In the genomic region with DNA sequence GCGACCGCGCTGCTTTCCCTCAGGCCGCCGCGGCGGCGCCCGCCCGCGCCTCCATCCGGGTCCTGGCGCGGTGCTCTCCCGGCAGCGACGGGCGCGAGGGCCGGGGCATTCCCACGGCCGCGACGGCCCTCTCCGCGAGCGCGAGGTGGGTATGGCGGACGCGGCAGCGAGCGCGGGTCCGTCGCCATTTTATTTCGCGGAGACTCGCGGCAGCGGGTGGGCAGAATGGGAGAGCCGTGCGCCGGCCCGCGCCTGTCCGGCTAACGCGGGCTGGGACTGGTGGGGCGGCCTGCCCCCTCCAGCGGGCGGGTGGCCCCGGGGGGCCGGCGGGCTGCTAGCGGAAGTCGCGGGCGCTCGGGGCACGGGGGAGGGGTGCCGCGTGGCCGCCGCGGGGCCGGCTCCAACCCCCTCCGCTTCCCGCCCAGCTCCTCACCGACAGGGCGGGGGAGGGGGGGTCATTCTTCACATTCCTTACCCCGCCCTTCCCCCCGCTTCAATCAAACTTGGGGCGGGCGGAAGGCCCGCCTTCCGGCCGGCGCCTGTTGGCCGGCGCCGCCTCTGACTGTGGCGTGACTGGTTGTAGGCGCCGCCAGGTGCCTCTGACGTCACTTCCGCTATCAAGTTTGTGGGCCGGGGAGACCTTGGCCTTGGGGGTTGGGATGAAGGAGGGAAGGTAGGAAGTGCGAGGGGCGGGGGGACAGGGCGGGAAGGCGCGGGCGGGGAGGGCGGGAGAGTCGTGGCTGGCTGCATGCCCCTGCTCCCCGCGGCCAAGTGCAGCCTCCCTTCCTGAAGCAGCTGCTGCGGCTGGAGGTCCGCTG, we compare ENCODE assay signal across 8 cellular contexts.
DNase-seq lines count a peak whose midpoint lies in the region; ATAC-seq and TF ChIP-seq lines count a peak whose summit lies in the region.

No MANE protein-coding gene starts in this region.

- H3K4me1 Mint-ChIP-seq in activated T-helper 2 cell treated with anti-CD3 and anti-CD28 coated beads, Interferon-gamma antibody, Interleukin-2, Interleukin-4, amounts not matched to agents 10 μg/mL and 5 μg/mL and 100 μg/mL, durations not matched to agents 14 hours and 24 hours and 36 hours (ENCODE audit: low read depth): peaks cover 44% of the 10 kb centered on the region
- H3K4me1 Mint-ChIP-seq in natural killer cell: peaks cover 45 to 53% of the 10 kb centered on the region in 2 donors

- peak overlapping the region; percentile 84 for H3K27ac Mint-ChIP-seq in activated T-helper 2 cell treated with anti-CD3 and anti-CD28 coated beads, Interferon-gamma antibody, Interleukin-2, Interleukin-4, amounts not matched to agents 10 μg/mL and 5 μg/mL and 100 μg/mL, durations not matched to agents 14 hours and 24 hours and 36 hours
- peak overlapping the region; percentile 92 to 94 for H3K27ac Mint-ChIP-seq in natural killer cell

- H3K4me3 Mint-ChIP-seq in activated T-helper 2 cell treated with anti-CD3 and anti-CD28 coated beads, Interferon-gamma antibody, Interleukin-2, Interleukin-4, amounts not matched to agents 10 μg/mL and 5 μg/mL and 100 μg/mL, durations not matched to agents 14 hours and 24 hours and 36 hours (ENCODE audit: low read depth): peak overlapping the region; percentile 88
- peak overlapping the region; percentile 88 for H3K4me3 Mint-ChIP-seq in natural killer cell

- peak; percentile 100 for DNase-seq in EL
- peak; percentile 59 for DNase-seq in GOT3 (lab: John Stamatoyannopoulos, UW)
- peak; percentile 98 for DNase-seq in LHCN-M2 (ENCODE audit: low read depth)
- peak; percentile 98 for DNase-seq in RPMI7951 (ENCODE audit: low read depth)
- DNase-seq in activated T-helper 2 cell treated with anti-CD3 and anti-CD28 coated beads, Interferon-gamma antibody, Interleukin-2, Interleukin-4, amounts not matched to agents 10 μg/mL and 5 μg/mL and 100 μg/mL, durations not matched to agents 14 hours and 24 hours and 36 hours (ENCODE audit: low spot score): peak; percentile 91
- peak; percentile 99 for DNase-seq in fibroblast of peridontal ligament (ENCODE audit: extremely low read depth)
- peak; percentile 89 for DNase-seq in natural killer cell
- peak; percentile 81 to 94 (median 92) for DNase-seq in stimulated activated naive CD4-positive, alpha-beta T cell (lab: John Stamatoyannopoulos, UW)

- H3K27me3 Mint-ChIP-seq in activated T-helper 2 cell treated with anti-CD3 and anti-CD28 coated beads, Interferon-gamma antibody, Interleukin-2, Interleukin-4, amounts not matched to agents 10 μg/mL and 5 μg/mL and 100 μg/mL, durations not matched to agents 14 hours and 24 hours and 36 hours (ENCODE audit: low read depth): no peaks in the 10 kb centered on the region
- H3K27me3 Mint-ChIP-seq in natural killer cell (ENCODE audit: low read depth in 2 of 2): no peaks in the 10 kb centered on the region

- TF ChIP-seq CTCF in natural killer cell (IDR thresholded peaks at IDR 0.05): no peak

- intact Hi-C loops in activated T-helper 2 cell treated with anti-CD3 and anti-CD28 coated beads, Interferon-gamma antibody, Interleukin-2, Interleukin-4, amounts not matched to agents 10 μg/mL and 5 μg/mL and 100 μg/mL, durations not matched to agents 14 hours and 24 hours and 36 hours (cut with micrococcal nuclease): loop anchor here (1.0 to 10.0 kb wide), 7 partner anchors 93 to 1402 kb away; a partner anchor contains a TSS
- intact Hi-C loops in natural killer cell (cut with micrococcal nuclease): no loop called here

- H3K9me3 Mint-ChIP-seq in activated T-helper 2 cell treated with anti-CD3 and anti-CD28 coated beads, Interferon-gamma antibody, Interleukin-2, Interleukin-4, amounts not matched to agents 10 μg/mL and 5 μg/mL and 100 μg/mL, durations not matched to agents 14 hours and 24 hours and 36 hours: no peaks in the 10 kb centered on the region
- H3K9me3 Mint-ChIP-seq in natural killer cell: no peaks in the 10 kb centered on the region

- peak; percentile 65 to 81 (median 68) for ATAC-seq in natural killer cell

- H3K36me3 Mint-ChIP-seq in activated T-helper 2 cell treated with anti-CD3 and anti-CD28 coated beads, Interferon-gamma antibody, Interleukin-2, Interleukin-4, amounts not matched to agents 10 μg/mL and 5 μg/mL and 100 μg/mL, durations not matched to agents 14 hours and 24 hours and 36 hours (ENCODE audit: low read depth): peaks cover 29% of the 10 kb centered on the region
- H3K36me3 Mint-ChIP-seq in natural killer cell: no peaks in the 10 kb centered on the region

Comparison
In these comparisons a context has a peak if more than half of its experiments do, and no peak if none do; other contexts are left out.
1. Peak in every context shown above with its lines: DNase-seq and ATAC-seq.